In the genomic region with DNA sequence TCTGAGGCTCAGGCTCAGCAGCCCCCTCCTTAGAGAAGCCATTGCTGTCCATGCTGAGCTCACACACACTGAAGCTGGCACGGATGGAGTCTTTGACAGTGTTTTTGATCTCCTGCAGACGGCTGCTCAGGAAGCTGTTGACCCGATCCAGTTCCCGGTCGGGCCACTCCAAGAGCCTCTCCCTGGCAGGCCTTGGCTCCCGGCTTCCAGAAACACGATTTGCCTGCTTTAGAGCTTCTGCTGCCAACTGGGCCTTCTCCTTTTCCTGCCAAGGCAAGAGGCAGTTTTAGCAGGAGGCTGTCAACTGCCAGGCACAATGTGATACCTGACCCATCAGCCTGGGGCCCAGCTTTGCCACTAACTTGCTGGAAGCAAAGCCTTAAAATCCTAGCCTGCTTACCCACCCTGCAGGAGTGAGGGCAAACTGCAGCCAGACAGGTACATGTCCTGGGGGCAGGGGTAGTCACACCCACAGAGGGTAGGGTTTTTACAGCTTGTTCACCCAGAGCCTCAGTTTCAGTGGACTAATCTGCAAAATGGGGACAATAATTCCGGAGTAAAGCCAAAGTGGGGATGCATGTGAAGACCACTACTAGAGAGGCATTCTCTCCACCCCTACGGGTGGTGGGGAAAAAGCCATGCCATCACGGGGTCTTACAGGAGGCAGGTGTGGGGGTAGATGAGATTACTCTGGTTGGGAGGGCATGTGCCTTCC, we compare ENCODE assay signal across 24 cellular contexts. TPM values are rescaled to one million over a fixed set of nuclear protein-coding genes. Genes with fewer than 3 reads are reported as not detected.
DNase-seq lines count a peak whose midpoint lies in the region; ATAC-seq, FAIRE-seq and TF ChIP-seq lines count a peak whose summit lies in the region.
"Had no signal": no experiment of that assay in that cellular context is flagged by ENCODE, and none has a peak within 500 bp of the region (broad histone marks: within the 10 kb centered on the region; RNA-seq: fewer than 3 reads in every experiment).

No MANE protein-coding gene starts in this region.

- H3K27ac ChIP-seq in K562 (ENCODE audit: extremely low read depth, low read depth, low read length) (no peak overlapping the region), skeletal muscle tissue (ENCODE audit: low read depth, low read length) (peak overlapping the region; percentile 68)
- H3K27ac ChIP-seq: PC-9, tibial nerve had no signal

- H3K4me2 ChIP-seq in K562 (ENCODE audit: insufficient read depth, low read length): no peak overlapping the region
- H3K4me2 ChIP-seq: PC-9 had no signal

- H3K4me1 ChIP-seq in K562 (replicated peaks in 1 of 2; ENCODE audit: control insufficient read depth in 2 of 2, insufficient read depth in 2 of 2, low read length in 2 of 2): peaks cover 16 to 37% of the 10 kb centered on the region in 2 experiments
- peaks cover 22 to 60% (median 47%) of the 10 kb centered on the region in 3 donors for H3K4me1 ChIP-seq in skeletal muscle tissue (ENCODE audit: control insufficient read depth in 3 of 3, insufficient read depth in 3 of 3, low read length in 3 of 3)
- H3K4me1 ChIP-seq: tibial nerve had no signal

- 90% methylated on average over 9 of the region's 10 CpGs for WGBS in K562 (ENCODE audit: insufficient coverage, low coverage, missing lambda C conversion rate)

- no peak overlapping the region for H3K4me3 ChIP-seq in K562
- no peak overlapping the region for H3K4me3 ChIP-seq in skeletal muscle tissue (ENCODE audit: low read length in 3 of 3)
- H3K4me3 ChIP-seq: PC-9, tibial nerve had no signal

- no peak overlapping the region for H2AFZ ChIP-seq in K562 (ENCODE audit: low read depth, low read length)
- H2AFZ ChIP-seq: PC-9 had no signal

- H3K9ac ChIP-seq in K562 (ENCODE audit: insufficient read depth in 1 of 2, low read depth in 2 of 2, low read length in 2 of 2): no peak overlapping the region
- peak overlapping the region; percentile 4 to 64 (median 59) for H3K9ac ChIP-seq in skeletal muscle tissue (ENCODE audit: low read depth in 1 of 3, low read length in 3 of 3)

- FAIRE-seq in K562 (lab: Jason Lieb, UNC) (no peak), HTR-8/SVneo (lab: Jason Lieb, UNC) (no peak)
- FAIRE-seq: A204.1, endothelial cell of umbilical vein, H1, small intestine had no signal

- H3K27me3 ChIP-seq in K562 (ENCODE audit: control insufficient read depth in 2 of 2, insufficient read depth in 2 of 2, low read length in 2 of 2) (no peaks in the 10 kb centered on the region), skeletal muscle tissue (ENCODE audit: control insufficient read depth in 3 of 3, insufficient read depth in 3 of 3, low read length in 3 of 3) (no peaks in the 10 kb centered on the region)
- H3K27me3 ChIP-seq: tibial nerve had no signal

- H3K9me3 ChIP-seq in K562 (replicated peaks; ENCODE audit: control insufficient read depth, insufficient read depth, low read depth, low read length) (no peaks in the 10 kb centered on the region), skeletal muscle tissue (ENCODE audit: control insufficient read depth in 3 of 3, low read length in 3 of 3) (no peaks in the 10 kb centered on the region)
- H3K9me3 ChIP-seq: tibial nerve had no signal

- POLR2A ChIA-PET in K562 (lab: Yijun Ruan, JAX): interaction anchor here (0.9 to 2.0 kb wide), 4 partner anchors 16 to 30 kb away, joined by 3 to 5 read pairs (median 4); no protein-coding TSS in a partner anchor

- BruUV-seq in K562 (replicated peaks; lab: Mats Ljungman, UMichigan): no TSS peak

- CTCF ChIA-PET in K562 (lab: Yijun Ruan, JAX; ENCODE audit: low intra/inter-chr PET ratio): no interaction called here

- in situ Hi-C loops in K562 (cut with MboI): no loop called here

- no peak for TF ChIP-seq CTCF in K562 (IDR thresholded peaks at IDR 0.05 in 2 of 3, conservative IDR thresholded peaks at IDR 0.05 in 1 of 3; ENCODE audit: insufficient read depth in 2 of 3, low read depth in 1 of 3, low read length in 3 of 3)

- ATAC-seq in Right ventricle myocardium inferior (peak; percentile 64), K562 (no peak), GM19397 (IDR thresholded peaks at IDR 0.05; ENCODE audit: unreplicated experiment) (no peak)

- no peak for TF ChIP-seq POLR2A in K562 (conservative IDR thresholded peaks at IDR 0.05)

- no peak for TF ChIP-seq RAD21 in K562 (CRISPR knock-in tag; conservative IDR thresholded peaks at IDR 0.05 in 1 of 2, IDR thresholded peaks at IDR 0.05 in 1 of 2)

- no peaks in the 10 kb centered on the region for H3K79me2 ChIP-seq in K562 (ENCODE audit: control insufficient read depth, insufficient read depth, low read length)

- H4K20me1 ChIP-seq in K562 (replicated peaks; ENCODE audit: control insufficient read depth, insufficient read depth, low read length): peaks cover 14% of the 10 kb centered on the region

- no peak for TF ChIP-seq EP300 in K562 (IDR thresholded peaks at IDR 0.05; ENCODE audit: low read length)

- H3K36me3 ChIP-seq in K562 (ENCODE audit: control insufficient read depth, insufficient read depth, low read length): peaks cover 87% of the 10 kb centered on the region; the same call in 2 of the 3 replicates
- H3K36me3 ChIP-seq in skeletal muscle tissue (ENCODE audit: control insufficient read depth in 3 of 3, insufficient read depth in 3 of 3, low read length in 3 of 3): peaks cover 72 to 81% (median 74%) of the 10 kb centered on the region in 3 donors

- peaks cover 3% of the 10 kb centered on the region for H3K9me1 ChIP-seq in K562 (ENCODE audit: control insufficient read depth, insufficient read depth, low read length)

- intact Hi-C loops in Right ventricle myocardium inferior (cut with DNase I): no loop called here
- intact Hi-C loops in cardiac septum (cut with DNase I): no loop called here
- intact Hi-C loops in K562 (cut with micrococcal nuclease): no loop called here

- DNase-seq in Right ventricle myocardium inferior (ENCODE audit: missing footprints) (no peak), cardiac septum (ENCODE audit: low spot score) (no peak), K562 (ENCODE audit: extremely low read depth in 1 of 4, low spot score in 3 of 4) (no peak), medulla oblongata (ENCODE audit: extremely low spot score) (peak; percentile 60), SK-N-DZ (ENCODE audit: low spot score) (no peak), HTR-8/SVneo (ENCODE audit: insufficient read length, low spot score) (no peak)
- DNase-seq: activated CD4-positive, alpha-beta T cell treated with anti-CD3 and anti-CD28 coated beads, Interleukin-2, amount 50 U/mL, for 4 hours; activated CD8-positive, alpha-beta memory T cell treated with anti-CD3 and anti-CD28 coated beads, Interleukin-2, amount 50 U/mL, for 4 hours; DMS153; NCI-H1048; NCI-H1694 treated with DMSO at 0.1 percent for 48 hours; NCI-H2171; NCI-H526; NK-92 treated with Interleukin-12 subunit alpha and Interleukin-12 subunit beta, amount 100 ng/mL, for 24 hours; PC-9; SIG-M5; small intestine; stimulated activated CD4-positive, alpha-beta T cell treated with anti-CD3 and anti-CD28 coated beads, Interleukin-2, amount 100 ng/mL, for 24 hours had no signal

RNA-seq across cellular contexts. Expression of a gene that starts 8.3 kb away (rescaled TPM):
- total RNA-seq in Right ventricle myocardium inferior (30.1 TPM), cardiac septum (37.9 TPM), K562 (2014; rRNA removed) (284 and 396 TPM in 2 replicates), K562 (2014; rRNA removed; fragmentation: Illumina TruSeq; extraction: Trizol) (41.4 and 53.7 TPM in 2 replicates), K562 (2015; rRNA removed; fragmentation: Illumina TruSeq; extraction: Trizol) (97.1 and 116 TPM in 2 replicates), K562 (2021) (164 and 167 TPM in 2 replicates), skeletal muscle tissue (33.9 TPM)
- total RNA-seq in K562 (2011; cell fraction: chromatin; rRNA removed; ENCODE audit: low replicate concordance): 156 and 392 TPM in 2 replicates
- 235 and 242 TPM in 2 replicates for total RNA-seq in K562 (2011; cell fraction: nucleolus; rRNA removed)
- total RNA-seq in K562 (2011; cell fraction: nucleoplasm; rRNA removed): 123 and 170 TPM in 2 replicates
- polyA plus RNA-seq in K562 (2011; rRNA removed) (138 and 148 TPM in 2 replicates), K562 (2014; fragmentation: Illumina TruSeq; extraction: Trizol) (94.9 and 113 TPM in 2 replicates), K562 (2014; fragmentation: Nextera tagmentation; extraction: Ambion mirVana) (10 to 100 TPM; 38.2 to 60.1 TPM), K562 (2014; rRNA removed) (234 and 236 TPM in 2 replicates)
- polyA plus RNA-seq in K562 (2011; cell fraction: cytosol; rRNA removed): 199 and 327 TPM in 2 replicates
- polyA plus RNA-seq in K562 (2011; cell fraction: nucleus; rRNA removed): 545 and 753 TPM in 2 replicates
- polyA plus RNA-seq in K562 (2012): 166 and 178 TPM in 2 replicates
- polyA minus RNA-seq in K562 (2011; rRNA and poly(A)+ RNA removed): 143 and 154 TPM in 2 replicates
- 157 and 376 TPM in 2 replicates for polyA minus RNA-seq in K562 (2011; cell fraction: cytosol; rRNA and poly(A)+ RNA removed)
- polyA minus RNA-seq in K562 (2011; cell fraction: nucleus; rRNA and poly(A)+ RNA removed): 191 and 218 TPM in 2 replicates
- polyA plus RNA-seq in SK-N-DZ (2014; cell fraction: cytosol; rRNA removed): 91.5 and 112 TPM in 2 replicates
- polyA plus RNA-seq in SK-N-DZ (2014; cell fraction: nucleus; rRNA removed): 273 and 280 TPM in 2 replicates

RNA-seq across cellular contexts. Expression of a gene that starts 15.5 kb away (rescaled TPM):
- total RNA-seq in Right ventricle myocardium inferior (4.4 TPM), cardiac septum (4.7 TPM), K562 (2014; rRNA removed) (9.2 and 11.0 TPM in 2 replicates), K562 (2014; rRNA removed; fragmentation: Illumina TruSeq; extraction: Trizol) (2.0 TPM in 2 replicates), K562 (2015; rRNA removed; fragmentation: Illumina TruSeq; extraction: Trizol) (5.9 and 7.2 TPM in 2 replicates), K562 (2021) (15.7 and 21.1 TPM in 2 replicates), skeletal muscle tissue (5.7 TPM)
- 31.3 and 80.0 TPM in 2 replicates for total RNA-seq in K562 (2011; cell fraction: chromatin; rRNA removed; ENCODE audit: low replicate concordance)
- 40.8 and 45.7 TPM in 2 replicates for total RNA-seq in K562 (2011; cell fraction: nucleolus; rRNA removed)
- total RNA-seq in K562 (2011; cell fraction: nucleoplasm; rRNA removed): 31.9 and 45.3 TPM in 2 replicates
- polyA plus RNA-seq in K562 (2011; rRNA removed) (8.0 and 16.1 TPM in 2 replicates), K562 (2014; fragmentation: Illumina TruSeq; extraction: Trizol) (10.1 and 12.5 TPM in 2 replicates), K562 (2014; fragmentation: Nextera tagmentation; extraction: Ambion mirVana) (1 to 10 TPM; 1.3 to 1.7 TPM), K562 (2014; rRNA removed) (16.9 and 23.0 TPM in 2 replicates)
- polyA plus RNA-seq in K562 (2011; cell fraction: cytosol; rRNA removed): 15.1 and 21.5 TPM in 2 replicates
- 70.3 and 111 TPM in 2 replicates for polyA plus RNA-seq in K562 (2011; cell fraction: nucleus; rRNA removed)
- polyA plus RNA-seq in K562 (2012): 14.5 and 23.5 TPM in 2 replicates
- 3.9 and 4.1 TPM in 2 replicates for polyA minus RNA-seq in K562 (2011; rRNA and poly(A)+ RNA removed)
- polyA minus RNA-seq in K562 (2011; cell fraction: cytosol; rRNA and poly(A)+ RNA removed): 7.4 and 11.9 TPM in 2 replicates
- 18.3 and 19.9 TPM in 2 replicates for polyA minus RNA-seq in K562 (2011; cell fraction: nucleus; rRNA and poly(A)+ RNA removed)
- polyA plus RNA-seq in SK-N-DZ (2014; cell fraction: cytosol; rRNA removed): 3.6 and 10.6 TPM in 2 replicates
- 39.9 and 78.7 TPM in 2 replicates for polyA plus RNA-seq in SK-N-DZ (2014; cell fraction: nucleus; rRNA removed)

RNA-seq across cellular contexts. Expression of a gene that starts 27.7 kb away (rescaled TPM):
- total RNA-seq in Right ventricle myocardium inferior: 43.1 TPM
- total RNA-seq in cardiac septum: 133 TPM
- 145 and 420 TPM in 2 replicates for total RNA-seq in K562 (2011; cell fraction: chromatin; rRNA removed; ENCODE audit: low replicate concordance)
- 271 and 275 TPM in 2 replicates for total RNA-seq in K562 (2011; cell fraction: nucleolus; rRNA removed)
- total RNA-seq in K562 (2011; cell fraction: nucleoplasm; rRNA removed): 200 and 231 TPM in 2 replicates
- total RNA-seq in K562 (2014; rRNA removed): 85.6 and 89.0 TPM in 2 replicates
- 6.4 and 10.4 TPM in 2 replicates for total RNA-seq in K562 (2014; rRNA removed; fragmentation: Illumina TruSeq; extraction: Trizol)
- 32.6 and 38.1 TPM in 2 replicates for total RNA-seq in K562 (2015; rRNA removed; fragmentation: Illumina TruSeq; extraction: Trizol)
- total RNA-seq in K562 (2021): 112 and 124 TPM in 2 replicates
- polyA plus RNA-seq in K562 (2011; rRNA removed): 34.7 and 66.8 TPM in 2 replicates
- polyA plus RNA-seq in K562 (2011; cell fraction: cytosol; rRNA removed): 40.6 and 105 TPM in 2 replicates
- 255 and 454 TPM in 2 replicates for polyA plus RNA-seq in K562 (2011; cell fraction: nucleus; rRNA removed)
- 79.5 and 127 TPM in 2 replicates for polyA plus RNA-seq in K562 (2012)
- polyA plus RNA-seq in K562 (2014; fragmentation: Illumina TruSeq; extraction: Trizol): 25.5 and 49.4 TPM in 2 replicates
- 1 to 10 TPM; 2.1 to 4.1 TPM for polyA plus RNA-seq in K562 (2014; fragmentation: Nextera tagmentation; extraction: Ambion mirVana)
- polyA plus RNA-seq in K562 (2014; rRNA removed): 115 and 119 TPM in 2 replicates
- 18.4 and 18.7 TPM in 2 replicates for polyA minus RNA-seq in K562 (2011; rRNA and poly(A)+ RNA removed)
- 39.0 and 41.5 TPM in 2 replicates for polyA minus RNA-seq in K562 (2011; cell fraction: cytosol; rRNA and poly(A)+ RNA removed)
- polyA minus RNA-seq in K562 (2011; cell fraction: nucleus; rRNA and poly(A)+ RNA removed): 90.7 and 100 TPM in 2 replicates
- 44.9 TPM for total RNA-seq in skeletal muscle tissue
- polyA plus RNA-seq in SK-N-DZ (2014; cell fraction: cytosol; rRNA removed): 85.0 and 96.3 TPM in 2 replicates
- 107 and 131 TPM in 2 replicates for polyA plus RNA-seq in SK-N-DZ (2014; cell fraction: nucleus; rRNA removed)

RNA-seq across cellular contexts. Expression of a gene that starts 29.3 kb away (rescaled TPM):
- total RNA-seq in Right ventricle myocardium inferior (29.5 TPM), cardiac septum (25.4 TPM), K562 (2014; rRNA removed) (33.6 and 53.1 TPM in 2 replicates), K562 (2014; rRNA removed; fragmentation: Illumina TruSeq; extraction: Trizol) (15.2 and 18.0 TPM in 2 replicates), K562 (2015; rRNA removed; fragmentation: Illumina TruSeq; extraction: Trizol) (31.7 and 37.3 TPM in 2 replicates), K562 (2021) (58.7 and 59.4 TPM in 2 replicates), skeletal muscle tissue (11.0 TPM)
- 296 and 489 TPM in 2 replicates for total RNA-seq in K562 (2011; cell fraction: chromatin; rRNA removed; ENCODE audit: low replicate concordance)
- total RNA-seq in K562 (2011; cell fraction: nucleolus; rRNA removed): 300 and 332 TPM in 2 replicates
- 230 and 273 TPM in 2 replicates for total RNA-seq in K562 (2011; cell fraction: nucleoplasm; rRNA removed)
- polyA plus RNA-seq in K562 (2011; rRNA removed) (51.5 and 73.5 TPM in 2 replicates), K562 (2014; fragmentation: Illumina TruSeq; extraction: Trizol) (44.1 and 45.0 TPM in 2 replicates), K562 (2014; fragmentation: Nextera tagmentation; extraction: Ambion mirVana) (1 to 10 TPM; 4.4 to 5.0 TPM), K562 (2014; rRNA removed) (73.4 and 76.4 TPM in 2 replicates)
- 30.7 and 38.5 TPM in 2 replicates for polyA plus RNA-seq in K562 (2011; cell fraction: cytosol; rRNA removed)
- 492 and 661 TPM in 2 replicates for polyA plus RNA-seq in K562 (2011; cell fraction: nucleus; rRNA removed)
- 52.7 and 87.6 TPM in 2 replicates for polyA plus RNA-seq in K562 (2012)
- polyA minus RNA-seq in K562 (2011; rRNA and poly(A)+ RNA removed): 11.0 and 15.0 TPM in 2 replicates
- 10.5 and 24.3 TPM in 2 replicates for polyA minus RNA-seq in K562 (2011; cell fraction: cytosol; rRNA and poly(A)+ RNA removed)
- 47.3 and 51.4 TPM in 2 replicates for polyA minus RNA-seq in K562 (2011; cell fraction: nucleus; rRNA and poly(A)+ RNA removed)
- polyA plus RNA-seq in SK-N-DZ (2014; cell fraction: cytosol; rRNA removed): 41.3 and 41.5 TPM in 2 replicates
- polyA plus RNA-seq in SK-N-DZ (2014; cell fraction: nucleus; rRNA removed): 321 and 386 TPM in 2 replicates

RNA-seq across cellular contexts. Expression of a gene that starts 51.7 kb away (rescaled TPM):
- total RNA-seq in Right ventricle myocardium inferior: 32.2 TPM
- 27.5 TPM for total RNA-seq in cardiac septum
- 62.9 and 114 TPM in 2 replicates for total RNA-seq in K562 (2011; cell fraction: chromatin; rRNA removed; ENCODE audit: low replicate concordance)
- 51.0 and 54.6 TPM in 2 replicates for total RNA-seq in K562 (2011; cell fraction: nucleolus; rRNA removed)
- total RNA-seq in K562 (2011; cell fraction: nucleoplasm; rRNA removed): 24.9 and 46.2 TPM in 2 replicates
- 72.9 and 87.2 TPM in 2 replicates for total RNA-seq in K562 (2014; rRNA removed)
- total RNA-seq in K562 (2014; rRNA removed; fragmentation: Illumina TruSeq; extraction: Trizol): 11.7 and 12.3 TPM in 2 replicates
- 27.9 and 33.0 TPM in 2 replicates for total RNA-seq in K562 (2015; rRNA removed; fragmentation: Illumina TruSeq; extraction: Trizol)
- 78.9 and 84.3 TPM in 2 replicates for total RNA-seq in K562 (2021)
- 34.3 and 44.2 TPM in 2 replicates for polyA plus RNA-seq in K562 (2011; rRNA removed)
- 21.2 and 83.9 TPM in 2 replicates for polyA plus RNA-seq in K562 (2011; cell fraction: cytosol; rRNA removed)
- polyA plus RNA-seq in K562 (2011; cell fraction: nucleus; rRNA removed): 142 and 188 TPM in 2 replicates
- 44.7 and 45.1 TPM in 2 replicates for polyA plus RNA-seq in K562 (2012)
- polyA plus RNA-seq in K562 (2014; fragmentation: Illumina TruSeq; extraction: Trizol): 22.1 and 54.4 TPM in 2 replicates
- polyA plus RNA-seq in K562 (2014; fragmentation: Nextera tagmentation; extraction: Ambion mirVana): under 1 TPM; 0.25 to 0.34 TPM
- 53.2 and 81.8 TPM in 2 replicates for polyA plus RNA-seq in K562 (2014; rRNA removed)
- polyA minus RNA-seq in K562 (2011; rRNA and poly(A)+ RNA removed): 20.0 and 24.6 TPM in 2 replicates
- 26.6 and 37.0 TPM in 2 replicates for polyA minus RNA-seq in K562 (2011; cell fraction: cytosol; rRNA and poly(A)+ RNA removed)
- polyA minus RNA-seq in K562 (2011; cell fraction: nucleus; rRNA and poly(A)+ RNA removed): 30.0 and 61.5 TPM in 2 replicates
- total RNA-seq in skeletal muscle tissue: 108 TPM
- polyA plus RNA-seq in SK-N-DZ (2014; cell fraction: cytosol; rRNA removed): 248 and 315 TPM in 2 replicates
- 379 and 553 TPM in 2 replicates for polyA plus RNA-seq in SK-N-DZ (2014; cell fraction: nucleus; rRNA removed)

Comparison
In these comparisons a context has a peak if more than half of its experiments do, and no peak if none do; other contexts are left out.
1. H3K9ac ChIP-seq: peak in skeletal muscle tissue (3 of 3); none in K562 (0 of 2).